In the genomic region with DNA sequence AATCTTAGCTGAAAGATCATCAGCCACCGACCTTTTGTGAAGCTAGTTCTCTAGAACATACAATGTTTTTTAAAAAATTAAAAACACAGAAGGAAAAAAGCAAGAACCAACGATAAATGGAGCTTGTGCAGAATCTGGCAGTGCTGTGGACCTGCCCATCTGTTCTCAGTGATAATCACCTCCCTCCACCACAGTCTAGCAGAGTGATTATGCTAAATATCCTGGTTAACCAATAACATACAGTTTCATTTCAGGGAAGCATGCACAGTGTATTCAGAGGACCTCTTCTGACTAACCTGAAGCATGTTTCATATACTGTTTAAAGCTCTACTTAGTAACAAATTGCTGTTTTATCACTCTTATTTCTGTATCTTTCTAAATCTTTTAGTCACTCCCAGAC, we compare ENCODE assay signal across 9 cellular contexts.
DNase-seq lines count a peak whose midpoint lies in the region; ATAC-seq and TF ChIP-seq lines count a peak whose summit lies in the region.
"Had no signal": no experiment of that assay in that cellular context is flagged by ENCODE, and none has a peak within 500 bp of the region (broad histone marks: within the 10 kb centered on the region; RNA-seq: fewer than 3 reads in every experiment).

No MANE protein-coding gene starts in this region.

- POLR2A ChIA-PET in SK-N-SH (lab: Yijun Ruan, JAX), result no interaction called here

- H3K27ac Mint-ChIP-seq in type B pancreatic cell, result no peak overlapping the region
- H3K27ac Mint-ChIP-seq: activated CD8-positive, alpha-beta memory T cell treated with anti-CD3 and anti-CD28 coated beads, Interleukin-2, amount 10 ng/mL, durations not matched to agents 7 days and 5 days had no signal

- no peak for TF ChIP-seq RAD21 in SK-N-SH (IDR thresholded peaks at IDR 0.05; ENCODE audit: low read length)

- no peaks in the 10 kb centered on the region for H3K27me3 ChIP-seq in SK-N-SH (ENCODE audit: insufficient read depth)
- no peaks in the 10 kb centered on the region for H3K27me3 ChIP-seq in H7 (ENCODE audit: control insufficient read depth, insufficient read depth, low read length)

- H2AFZ ChIP-seq in SK-N-SH (ENCODE audit: low read depth), result no peak overlapping the region

- H3K9ac ChIP-seq in SK-N-SH, result no peak overlapping the region

- CTCF ChIA-PET in SK-N-SH (lab: Yijun Ruan, JAX), result interaction anchor here (0.7 to 1.4 kb wide), 6 partner anchors 10 to 760 kb away, joined by 3 to 5 read pairs (median 3); partner anchors contain the start of genes CCDC59 and METTL25

- TF ChIP-seq CTCF in SK-N-SH (IDR thresholded peaks at IDR 0.05) (no peak), type B pancreatic cell (conservative IDR thresholded peaks at IDR 0.05) (no peak)

- 0% methylated on average over 2 of the region's 2 CpGs for WGBS in SK-N-SH (ENCODE audit: low lambda C conversion rate)

- no peak for ATAC-seq in SK-N-SH treated with all-trans-retinoic acid at 6 μM for 48 hours
- ATAC-seq in HG03432 (IDR thresholded peaks at IDR 0.05; ENCODE audit: unreplicated experiment), result peak; percentile 85
- ATAC-seq in GM21723 (IDR thresholded peaks at IDR 0.05; ENCODE audit: unreplicated experiment), result no peak
- ATAC-seq: activated CD8-positive, alpha-beta memory T cell treated with anti-CD3 and anti-CD28 coated beads, Interleukin-2, amount 10 ng/mL, durations not matched to agents 7 days and 5 days had no signal

- H3K36me3 ChIP-seq in SK-N-SH (replicated peaks in 1 of 2; ENCODE audit: control insufficient read depth in 1 of 2, insufficient read depth in 2 of 2, low read length in 1 of 2) (no peaks in the 10 kb centered on the region), H7 (replicated peaks; ENCODE audit: control insufficient read depth, insufficient read depth, low read length) (no peaks in the 10 kb centered on the region)

- H3K4me1 ChIP-seq in SK-N-SH (ENCODE audit: control insufficient read depth in 1 of 2, insufficient read depth in 2 of 2, low read depth in 1 of 2, low read length in 1 of 2), result no peaks in the 10 kb centered on the region; a peak in 1 of 4 replicates

- no peak overlapping the region for H3K4me2 ChIP-seq in SK-N-SH

- H3K9me2 ChIP-seq in SK-N-SH, result no peaks in the 10 kb centered on the region

- H3F3A ChIP-seq in SK-N-SH (replicated peaks; ENCODE audit: insufficient read depth), result no peaks in the 10 kb centered on the region

- no peak for TF ChIP-seq EP300 in SK-N-SH (IDR thresholded peaks at IDR 0.05; ENCODE audit: borderline replicate concordance in 1 of 2, low read depth in 1 of 2, low read length in 1 of 2)

- H3K27me3 Mint-ChIP-seq in type B pancreatic cell, result no peaks in the 10 kb centered on the region
- H3K27me3 Mint-ChIP-seq: activated CD8-positive, alpha-beta memory T cell treated with anti-CD3 and anti-CD28 coated beads, Interleukin-2, amount 10 ng/mL, durations not matched to agents 7 days and 5 days had no signal

- no peaks in the 10 kb centered on the region for H3K9me3 ChIP-seq in SK-N-SH

- DNase-seq in SK-N-SH (peak; percentile 7), SHP77 (lab: John Stamatoyannopoulos, UW) (peak; percentile 51 to 70), type B pancreatic cell (ENCODE audit: extremely low spot score, unreplicated experiment) (no peak), H7 (no peak)
- no peak for DNase-seq in stimulated activated CD8-positive, alpha-beta memory T cell treated with anti-CD3 and anti-CD28 coated beads, Interleukin-4, amount 100 ng/mL, for 48 hours
- DNase-seq: activated CD8-positive, alpha-beta memory T cell treated with anti-CD3 and anti-CD28 coated beads, Interleukin-2, amount 10 ng/mL, durations not matched to agents 7 days and 5 days had no signal

- peaks cover 5% of the 10 kb centered on the region for H3K4me1 Mint-ChIP-seq in type B pancreatic cell (ENCODE audit: unreplicated experiment)
- H3K4me1 Mint-ChIP-seq: activated CD8-positive, alpha-beta memory T cell treated with anti-CD3 and anti-CD28 coated beads, Interleukin-2, amount 10 ng/mL, durations not matched to agents 7 days and 5 days had no signal

- H3K4me3 Mint-ChIP-seq in type B pancreatic cell, result peak overlapping the region; percentile 53
- H3K4me3 Mint-ChIP-seq: activated CD8-positive, alpha-beta memory T cell treated with anti-CD3 and anti-CD28 coated beads, Interleukin-2, amount 10 ng/mL, durations not matched to agents 7 days and 5 days had no signal

- no peaks in the 10 kb centered on the region for H3K36me3 Mint-ChIP-seq in type B pancreatic cell
- H3K36me3 Mint-ChIP-seq: activated CD8-positive, alpha-beta memory T cell treated with anti-CD3 and anti-CD28 coated beads, Interleukin-2, amount 10 ng/mL, durations not matched to agents 7 days and 5 days had no signal

- no peaks in the 10 kb centered on the region for H3K9me3 Mint-ChIP-seq in type B pancreatic cell

- H3K4me3 ChIP-seq in SK-N-SH (ENCODE audit: low read depth in 2 of 2, low read length in 1 of 2) (no peak overlapping the region), H7 (ENCODE audit: insufficient read depth, low read depth, low read length) (no peak overlapping the region)

- peak overlapping the region in 1 of 2 experiments; percentile 28; a peak in 1 of 4 replicates for H3K27ac ChIP-seq in SK-N-SH (ENCODE audit: low read depth in 2 of 2, low read length in 1 of 2)

- no peaks in the 10 kb centered on the region for H4K20me1 ChIP-seq in SK-N-SH (ENCODE audit: insufficient read depth)

- no peaks in the 10 kb centered on the region for H3K79me2 ChIP-seq in SK-N-SH (ENCODE audit: insufficient read depth)

TF ChIP-seq in SK-N-SH, 30 proteins besides CTCF, POLR2A, EP300 and RAD21 (continues in another document):
- TF ChIP-seq FOSL2 (IDR thresholded peaks at IDR 0.05; ENCODE audit: borderline replicate concordance, low read depth) (no peak), RCOR1 (IDR thresholded peaks at IDR 0.05; ENCODE audit: low read length) (no peak), IRF3 (IDR thresholded peaks at IDR 0.05; ENCODE audit: low read depth, low read length) (no peak)
- TF ChIP-seq, protein P1, sequence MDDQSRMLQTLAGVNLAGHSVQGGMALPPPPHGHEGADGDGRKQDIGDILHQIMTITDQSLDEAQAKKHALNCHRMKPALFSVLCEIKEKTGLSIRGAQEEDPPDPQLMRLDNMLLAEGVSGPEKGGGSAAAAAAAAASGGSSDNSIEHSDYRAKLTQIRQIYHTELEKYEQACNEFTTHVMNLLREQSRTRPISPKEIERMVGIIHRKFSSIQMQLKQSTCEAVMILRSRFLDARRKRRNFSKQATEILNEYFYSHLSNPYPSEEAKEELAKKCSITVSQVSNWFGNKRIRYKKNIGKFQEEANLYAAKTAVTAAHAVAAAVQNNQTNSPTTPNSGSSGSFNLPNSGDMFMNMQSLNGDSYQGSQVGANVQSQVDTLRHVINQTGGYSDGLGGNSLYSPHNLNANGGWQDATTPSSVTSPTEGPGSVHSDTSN (IDR thresholded peaks at IDR 0.05), result no peak
- TF ChIP-seq, protein P2, sequence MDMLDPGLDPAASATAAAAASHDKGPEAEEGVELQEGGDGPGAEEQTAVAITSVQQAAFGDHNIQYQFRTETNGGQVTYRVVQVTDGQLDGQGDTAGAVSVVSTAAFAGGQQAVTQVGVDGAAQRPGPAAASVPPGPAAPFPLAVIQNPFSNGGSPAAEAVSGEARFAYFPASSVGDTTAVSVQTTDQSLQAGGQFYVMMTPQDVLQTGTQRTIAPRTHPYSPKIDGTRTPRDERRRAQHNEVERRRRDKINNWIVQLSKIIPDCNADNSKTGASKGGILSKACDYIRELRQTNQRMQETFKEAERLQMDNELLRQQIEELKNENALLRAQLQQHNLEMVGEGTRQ (IDR thresholded peaks at IDR 0.05; ENCODE audit: borderline replicate concordance, low read depth, low read length), result no peak

TF ChIP-seq in SK-N-SH treated with all-trans-retinoic acid at 6 μM for 48 hours, 23 proteins besides CTCF, POLR2A, EP300 and RAD21 (continues in another document):
- no peak for TF ChIP-seq ESRRG (CRISPR knock-in tag; IDR thresholded peaks at IDR 0.05)
- TF ChIP-seq ZNF70 (CRISPR knock-in tag; IDR thresholded peaks at IDR 0.05), result no peak
- TF ChIP-seq, protein P3, sequence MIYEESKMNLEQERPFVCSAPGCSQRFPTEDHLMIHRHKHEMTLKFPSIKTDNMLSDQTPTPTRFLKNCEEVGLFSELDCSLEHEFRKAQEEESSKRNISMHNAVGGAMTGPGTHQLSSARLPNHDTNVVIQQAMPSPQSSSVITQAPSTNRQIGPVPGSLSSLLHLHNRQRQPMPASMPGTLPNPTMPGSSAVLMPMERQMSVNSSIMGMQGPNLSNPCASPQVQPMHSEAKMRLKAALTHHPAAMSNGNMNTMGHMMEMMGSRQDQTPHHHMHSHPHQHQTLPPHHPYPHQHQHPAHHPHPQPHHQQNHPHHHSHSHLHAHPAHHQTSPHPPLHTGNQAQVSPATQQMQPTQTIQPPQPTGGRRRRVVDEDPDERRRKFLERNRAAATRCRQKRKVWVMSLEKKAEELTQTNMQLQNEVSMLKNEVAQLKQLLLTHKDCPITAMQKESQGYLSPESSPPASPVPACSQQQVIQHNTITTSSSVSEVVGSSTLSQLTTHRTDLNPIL (CRISPR knock-in tag; IDR thresholded peaks at IDR 0.05; ENCODE audit: low read depth), result no peak
- TF ChIP-seq, protein P4, sequence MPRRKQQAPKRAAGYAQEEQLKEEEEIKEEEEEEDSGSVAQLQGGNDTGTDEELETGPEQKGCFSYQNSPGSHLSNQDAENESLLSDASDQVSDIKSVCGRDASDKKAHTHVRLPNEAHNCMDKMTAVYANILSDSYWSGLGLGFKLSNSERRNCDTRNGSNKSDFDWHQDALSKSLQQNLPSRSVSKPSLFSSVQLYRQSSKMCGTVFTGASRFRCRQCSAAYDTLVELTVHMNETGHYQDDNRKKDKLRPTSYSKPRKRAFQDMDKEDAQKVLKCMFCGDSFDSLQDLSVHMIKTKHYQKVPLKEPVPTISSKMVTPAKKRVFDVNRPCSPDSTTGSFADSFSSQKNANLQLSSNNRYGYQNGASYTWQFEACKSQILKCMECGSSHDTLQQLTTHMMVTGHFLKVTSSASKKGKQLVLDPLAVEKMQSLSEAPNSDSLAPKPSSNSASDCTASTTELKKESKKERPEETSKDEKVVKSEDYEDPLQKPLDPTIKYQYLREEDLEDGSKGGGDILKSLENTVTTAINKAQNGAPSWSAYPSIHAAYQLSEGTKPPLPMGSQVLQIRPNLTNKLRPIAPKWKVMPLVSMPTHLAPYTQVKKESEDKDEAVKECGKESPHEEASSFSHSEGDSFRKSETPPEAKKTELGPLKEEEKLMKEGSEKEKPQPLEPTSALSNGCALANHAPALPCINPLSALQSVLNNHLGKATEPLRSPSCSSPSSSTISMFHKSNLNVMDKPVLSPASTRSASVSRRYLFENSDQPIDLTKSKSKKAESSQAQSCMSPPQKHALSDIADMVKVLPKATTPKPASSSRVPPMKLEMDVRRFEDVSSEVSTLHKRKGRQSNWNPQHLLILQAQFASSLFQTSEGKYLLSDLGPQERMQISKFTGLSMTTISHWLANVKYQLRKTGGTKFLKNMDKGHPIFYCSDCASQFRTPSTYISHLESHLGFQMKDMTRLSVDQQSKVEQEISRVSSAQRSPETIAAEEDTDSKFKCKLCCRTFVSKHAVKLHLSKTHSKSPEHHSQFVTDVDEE (CRISPR knock-in tag; IDR thresholded peaks at IDR 0.05), result no peak
- TF ChIP-seq TOX (CRISPR knock-in tag; IDR thresholded peaks at IDR 0.05; ENCODE audit: borderline replicate concordance), result no peak
- no peak for TF ChIP-seq GLIS3 (CRISPR knock-in tag; IDR thresholded peaks at IDR 0.05)
- TF ChIP-seq ARNTL (CRISPR knock-in tag; IDR thresholded peaks at IDR 0.05; ENCODE audit: borderline replicate concordance, low read depth), result no peak

Comparison
In these comparisons a context has a peak if more than half of its experiments do, and no peak if none do; other contexts are left out.
1. DNase-seq: peak in SK-N-SH (single experiment) and SHP77 (2 of 2); none in type B pancreatic cell (single experiment), H7 (single experiment) and stimulated activated CD8-positive, alpha-beta memory T cell treated with anti-CD3 and anti-CD28 coated beads, Interleukin-4, amount 100 ng/mL, for 48 hours (single experiment).